10 cellular contexts compared by ENCODE assay signal in genomic region chr6:21856096-21856825, GRCh38.
DNase-seq lines count a peak whose midpoint lies in the region; ATAC-seq and TF ChIP-seq lines count a peak whose summit lies in the region.
"Had no signal": no experiment of that assay in that cellular context is flagged by ENCODE, and none has a peak within 500 bp of the region (broad histone marks: within the 10 kb centered on the region; RNA-seq: fewer than 3 reads in every experiment).

No MANE protein-coding gene starts in this region.

- peak; percentile 51 for ATAC-seq in Right ventricle myocardium superior (ENCODE audit: poor library complexity)
- no peak for ATAC-seq in left ventricle myocardium superior
- no peak for ATAC-seq in HG03439 (IDR thresholded peaks at IDR 0.05; ENCODE audit: unreplicated experiment)

- H3K36me3 ChIP-seq in BE2C = no peaks in the 10 kb centered on the region

- no peaks in the 10 kb centered on the region for H3K9me3 ChIP-seq in BE2C

- no peak for DNase-seq in Right ventricle myocardium superior
- DNase-seq in left ventricle myocardium superior = no peak
- DNase-seq in SIG-M5 (lab: John Stamatoyannopoulos, UW) = peak; percentile 32
- DNase-seq in fibroblast of mammary gland (ENCODE audit: low read depth) = peak; percentile 93
- DNase-seq in stromal cell of bone marrow (ENCODE audit: low read depth) = peak; percentile 51
- DNase-seq in BE2C = no peak
- DNase-seq in Ammon's horn (ENCODE audit: low spot score) = no peak
- DNase-seq: NCI-H187; stimulated activated naive CD4-positive, alpha-beta T cell treated with Interleukin-2 at 50 U/mL for 16 hours had no signal

- no peaks in the 10 kb centered on the region for H3K4me1 ChIP-seq in BE2C

- intact Hi-C loops in Right ventricle myocardium superior (cut with DNase I) = no loop called here
- intact Hi-C loops in left ventricle myocardium superior (cut with micrococcal nuclease) = no loop called here

- TF ChIP-seq CTCF in fibroblast of mammary gland (conservative IDR thresholded peaks at IDR 0.05; ENCODE audit: control insufficient read depth, insufficient read depth, low read depth, low read length) (no peak), BE2C (IDR thresholded peaks at IDR 0.05; ENCODE audit: low read depth, low read length) (no peak)

- H3K4me3 ChIP-seq in fibroblast of mammary gland (ENCODE audit: control insufficient read depth, low read depth, low read length) (no peak overlapping the region), BE2C (ENCODE audit: low read depth, low read length) (no peak overlapping the region)

- H3K27me3 ChIP-seq in BE2C = no peaks in the 10 kb centered on the region

Comparison
In these comparisons a context has a peak if more than half of its experiments do, and no peak if none do; other contexts are left out.
1. DNase-seq: peak in SIG-M5 (single experiment), fibroblast of mammary gland (single experiment) and stromal cell of bone marrow (single experiment); none in Right ventricle myocardium superior (single experiment), left ventricle myocardium superior (single experiment), BE2C (single experiment) and Ammon's horn (single experiment).